In the genomic region with DNA sequence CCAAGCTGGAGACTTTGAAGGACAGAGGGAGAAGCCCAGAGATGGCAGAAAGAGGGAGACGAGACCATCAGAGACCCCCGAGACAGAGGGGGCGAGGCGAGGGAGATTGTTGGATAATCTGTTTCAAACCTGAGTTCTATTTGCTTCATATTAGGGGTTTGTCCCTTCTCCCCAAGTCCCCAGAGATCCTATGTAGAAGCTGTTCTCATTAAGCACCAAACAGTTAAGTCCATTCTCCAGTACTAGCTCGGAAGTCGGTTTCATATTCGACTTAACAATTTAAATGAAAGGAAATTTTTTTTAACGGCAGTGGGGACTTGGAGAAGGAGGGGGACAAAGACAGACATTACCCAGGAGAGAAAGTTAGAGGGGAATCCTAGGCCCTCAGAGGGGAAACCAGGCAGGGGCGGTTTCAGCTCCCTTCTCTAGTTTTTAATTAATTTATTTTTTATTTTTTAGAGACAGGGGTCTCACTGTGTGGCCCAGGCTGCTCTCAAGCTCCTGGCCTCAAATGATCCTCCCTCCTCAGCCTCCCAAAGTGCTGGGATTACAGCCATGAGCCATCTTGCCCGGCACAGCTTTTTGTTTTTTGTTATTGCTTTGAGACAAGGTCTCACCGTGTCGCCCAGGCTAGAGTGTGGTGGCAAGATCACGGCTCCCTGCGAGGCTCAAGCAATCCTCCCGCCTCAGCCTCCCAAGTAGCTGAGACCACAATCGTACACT, we compare ENCODE assay signal across 2 cellular contexts.
TF ChIP-seq lines count a peak whose summit lies in the region.

No MANE protein-coding gene starts in this region.

TF ChIP-seq in HepG2, 621 proteins besides CTCF, POLR2A, EP300 and RAD21:
- TF ChIP-seq ZNF770 (CRISPR knock-in tag; IDR thresholded peaks at IDR 0.05): peak; percentile 41; the same call in 1 of the 2 replicates
- TF ChIP-seq, protein P1, sequence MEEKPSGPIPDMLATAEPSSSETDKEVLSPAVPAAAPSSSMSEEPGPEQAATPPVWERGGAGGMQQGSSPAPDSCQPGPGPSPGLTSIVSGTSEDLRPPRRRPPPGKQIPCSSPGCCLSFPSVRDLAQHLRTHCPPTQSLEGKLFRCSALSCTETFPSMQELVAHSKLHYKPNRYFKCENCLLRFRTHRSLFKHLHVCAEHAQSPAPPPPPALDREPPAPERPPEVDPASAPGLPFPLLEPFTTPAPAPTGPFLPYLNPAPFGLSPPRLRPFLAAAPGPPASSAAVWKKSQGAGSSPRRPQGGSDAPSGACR (CRISPR knock-in tag; IDR thresholded peaks at IDR 0.05): no peak
- TF ChIP-seq ZNF292 (CRISPR knock-in tag; IDR thresholded peaks at IDR 0.05; ENCODE audit: borderline replicate concordance, low read depth): no peak
- TF ChIP-seq, protein P2, sequence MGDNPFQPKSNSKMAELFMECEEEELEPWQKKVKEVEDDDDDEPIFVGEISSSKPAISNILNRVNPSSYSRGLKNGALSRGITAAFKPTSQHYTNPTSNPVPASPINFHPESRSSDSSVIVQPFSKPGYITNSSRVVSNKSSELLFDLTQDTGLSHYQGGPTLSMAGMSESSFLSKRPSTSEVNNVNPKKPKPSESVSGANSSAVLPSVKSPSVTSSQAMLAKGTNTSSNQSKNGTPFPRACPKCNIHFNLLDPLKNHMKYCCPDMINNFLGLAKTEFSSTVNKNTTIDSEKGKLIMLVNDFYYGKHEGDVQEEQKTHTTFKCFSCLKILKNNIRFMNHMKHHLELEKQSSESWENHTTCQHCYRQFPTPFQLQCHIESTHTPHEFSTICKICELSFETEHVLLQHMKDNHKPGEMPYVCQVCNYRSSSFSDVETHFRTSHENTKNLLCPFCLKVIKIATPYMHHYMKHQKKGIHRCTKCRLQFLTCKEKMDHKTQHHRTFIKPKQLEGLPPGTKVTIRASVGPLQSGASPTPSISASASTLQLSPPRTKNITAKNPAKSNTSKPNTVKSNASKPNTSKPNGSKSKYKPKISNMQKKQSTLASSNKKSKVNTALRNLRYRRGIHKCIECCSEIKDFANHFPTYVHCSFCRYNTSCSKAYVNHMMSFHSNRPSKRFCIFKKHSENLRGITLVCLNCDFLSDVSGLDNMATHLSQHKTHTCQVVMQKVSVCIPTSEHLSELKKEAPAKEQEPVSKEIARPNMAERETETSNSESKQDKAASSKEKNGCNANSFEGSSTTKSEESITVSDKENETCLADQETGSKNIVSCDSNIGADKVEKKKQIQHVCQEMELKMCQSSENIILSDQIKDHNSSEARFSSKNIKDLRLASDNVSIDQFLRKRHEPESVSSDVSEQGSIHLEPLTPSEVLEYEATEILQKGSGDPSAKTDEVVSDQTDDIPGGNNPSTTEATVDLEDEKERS (CRISPR knock-in tag; IDR thresholded peaks at IDR 0.05): no peak

TF ChIP-seq in GM12891, 5 proteins besides CTCF, POLR2A, EP300 and RAD21:
- TF ChIP-seq SPI1 (IDR thresholded peaks at IDR 0.05; ENCODE audit: low read depth, low read length) (no peak), POLR2AphosphoS5 (IDR thresholded peaks at IDR 0.05; ENCODE audit: low read depth, low read length) (no peak), POU2F2 (IDR thresholded peaks at IDR 0.05; ENCODE audit: low read depth, low read length) (no peak), TAF1 (IDR thresholded peaks at IDR 0.05; ENCODE audit: low read depth, low read length) (no peak), PAX5 (IDR thresholded peaks at IDR 0.05; ENCODE audit: insufficient read depth, low read length, severe bottlenecking) (no peak)
